Comparison of ENCODE assay signal across 22 cellular contexts in genomic region chr4:126215759-126216158, GRCh38.
"Had no signal": no experiment of that assay in that cellular context is flagged by ENCODE, and none has a peak within 500 bp of the region (broad histone marks: within the 10 kb centered on the region; RNA-seq: fewer than 3 reads in every experiment).

No MANE protein-coding gene starts in this region.

- H3K27me3 ChIP-seq: hepatocyte, ovary, right lobe of liver, tibial nerve, uterus had no signal

- H3K79me2 ChIP-seq: hepatocyte had no signal

- H3K4me1 ChIP-seq: left ventricle myocardium inferior, prostate gland, right lobe of liver, tibial nerve, uterus had no signal

- H3K4me2 ChIP-seq: hepatocyte, smooth muscle cell had no signal

- H3K36me3 ChIP-seq: left ventricle myocardium inferior, ovary, prostate gland, right lobe of liver, tibial nerve, uterus had no signal

- H3K9me3 ChIP-seq: left ventricle myocardium inferior, mucosa of descending colon, ovary, prostate gland, right lobe of liver, tibial nerve, uterus had no signal

- H3K4me3 ChIP-seq: hepatocyte, left ventricle myocardium inferior, lung, mucosa of descending colon, ovary, prostate gland, right lobe of liver, smooth muscle cell, tibial nerve, uterus had no signal

- H2AFZ ChIP-seq: hepatocyte had no signal

- H3K27ac ChIP-seq: hepatocyte, left ventricle myocardium inferior, ovary, prostate gland, right lobe of liver, tibial nerve, uterus had no signal

- ATAC-seq: mucosa of descending colon; naive thymus-derived CD4-positive, alpha-beta T cell; natural killer cell treated with Interleukin-12 subunit alpha and Interleukin-12 subunit beta and Interleukin-15 and Interleukin-18, amount 100 ng/mL, for 72 hours; stimulated activated memory B cell treated with anti-CD40 and anti-IgM and Interleukin-4, amounts not matched to agents 10 μg/mL and 1 μg/mL and 100 μg/mL, for 72 hours; stimulated activated naive CD8-positive, alpha-beta T cell treated with anti-CD3 and anti-CD28 coated beads, Interleukin-15, amount 100 ng/mL, for 72 hours had no signal

- DNase-seq: islet precursor cell; left ventricle myocardium inferior; midbrain; mucosa of descending colon; naive thymus-derived CD4-positive, alpha-beta T cell; ovary; right lobe of liver; stimulated activated CD4-positive, alpha-beta T cell treated with anti-CD3 and anti-CD28 coated beads, Interleukin-1b, Interleukin-23, amount 100 ng/mL, for 48 hours; stimulated activated CD4-positive, alpha-beta T cell treated with anti-CD3 and anti-CD28 coated beads, Interleukin-2, amount 100 ng/mL, for 48 hours; stimulated activated CD4-positive, alpha-beta T cell treated with anti-CD3 and anti-CD28 coated beads, Interleukin-4, amount 100 ng/mL, for 4 hours; stimulated activated CD8-positive, alpha-beta memory T cell treated with anti-CD3 and anti-CD28 coated beads, Interleukin-4, amount 100 ng/mL, for 48 hours; stimulated activated naive CD4-positive, alpha-beta T cell treated with Interleukin-2 at 50 U/mL for 16 hours; stimulated activated naive CD8-positive, alpha-beta T cell treated with anti-CD3 and anti-CD28 coated beads, Interleukin-15, amount 100 ng/mL, for 72 hours; substantia nigra; uterus had no signal
